In genomic region chr4:88162636-88163035, GRCh38 we compare ENCODE assay signal across 23 cellular contexts. TPM values are rescaled to one million over a fixed set of nuclear protein-coding genes. Genes with fewer than 3 reads are reported as not detected.
DNase-seq lines count a peak whose midpoint lies in the region; ATAC-seq and TF ChIP-seq lines count a peak whose summit lies in the region.
"Had no signal": no experiment of that assay in that cellular context is flagged by ENCODE, and none has a peak within 500 bp of the region (broad histone marks: within the 10 kb centered on the region; RNA-seq: fewer than 3 reads in every experiment).

No MANE protein-coding gene starts in this region.

- H3K4me3 ChIP-seq in liver (ENCODE audit: low read depth in 1 of 3, low read length in 3 of 3) (no peak overlapping the region), upper lobe of right lung (no peak overlapping the region)
- H3K4me3 ChIP-seq: colonic mucosa, heart right ventricle, left lung, prostate gland, smooth muscle cell, thoracic aorta had no signal

- peak; percentile 54 for ATAC-seq in upper lobe of right lung
- no peak for ATAC-seq in Right ventricle myocardium inferior
- ATAC-seq in GM21528 (IDR thresholded peaks at IDR 0.05; ENCODE audit: low FRiP score, unreplicated experiment), result no peak
- no peak for ATAC-seq in GM21360 (IDR thresholded peaks at IDR 0.05; ENCODE audit: unreplicated experiment)
- ATAC-seq: activated CD4-positive, CD25-positive, alpha-beta regulatory T cell treated with anti-CD3 and anti-CD28 coated beads, Interleukin-2, amount 50 U/mL, for 24 hours; activated CD8-positive, alpha-beta T cell treated with anti-CD3 and anti-CD28 coated beads for 36 hours; CD8-positive, alpha-beta T cell; heart right ventricle; left lung; stimulated activated naive B cell treated with anti-CD40 and anti-IgM and Interleukin-4, amounts not matched to agents 10 μg/mL and 1 μg/mL and 100 μg/mL, for 72 hours had no signal

- no peaks in the 10 kb centered on the region for H3K9me3 ChIP-seq in liver (ENCODE audit: control insufficient read depth in 4 of 4, low read length in 3 of 4)
- no peaks in the 10 kb centered on the region for H3K9me3 ChIP-seq in upper lobe of right lung
- H3K9me3 ChIP-seq: colonic mucosa, prostate gland, thoracic aorta had no signal

- intact Hi-C loops in upper lobe of right lung (cut with DNase I), result no loop called here
- intact Hi-C loops in Right ventricle myocardium inferior (cut with DNase I), result no loop called here

- no peak overlapping the region for H3K27ac ChIP-seq in liver (ENCODE audit: low read depth in 1 of 2, low read length in 2 of 2)
- no peak overlapping the region for H3K27ac ChIP-seq in upper lobe of right lung
- H3K27ac ChIP-seq: brain microvascular endothelial cell, colonic mucosa, heart right ventricle, left lung, prostate gland, thoracic aorta had no signal

- H3K27me3 ChIP-seq in liver (ENCODE audit: control insufficient read depth in 4 of 4, insufficient read depth in 4 of 4, low read length in 3 of 4), result no peaks in the 10 kb centered on the region
- no peaks in the 10 kb centered on the region for H3K27me3 ChIP-seq in upper lobe of right lung
- H3K27me3 ChIP-seq: brain microvascular endothelial cell had no signal

- no peak overlapping the region for H3K9ac ChIP-seq in liver (ENCODE audit: low read depth in 1 of 2, low read length in 2 of 2)

- TF ChIP-seq RAD21 in liver (IDR thresholded peaks at IDR 0.05), result peak in 1 of 2 donors; percentile 35

- H3K36me3 ChIP-seq in liver (ENCODE audit: control insufficient read depth in 4 of 4, insufficient read depth in 3 of 4, low read depth in 1 of 4, low read length in 3 of 4) (no peaks in the 10 kb centered on the region), upper lobe of right lung (no peaks in the 10 kb centered on the region)
- H3K36me3 ChIP-seq: brain microvascular endothelial cell, colonic mucosa, heart right ventricle, left lung, prostate gland, thoracic aorta had no signal

- DNase-seq in HuH-7.5 (ENCODE audit: low spot score), result peak; percentile 31
- peak; percentile 30 for DNase-seq in brain pericyte (ENCODE audit: low read depth, low spot score)
- no peak for DNase-seq in upper lobe of right lung
- no peak for DNase-seq in Right ventricle myocardium inferior (ENCODE audit: missing footprints)
- DNase-seq: activated CD8-positive, alpha-beta T cell treated with anti-CD3 and anti-CD28 coated beads for 36 hours; activated gamma-delta T cell; brain microvascular endothelial cell; CD8-positive, alpha-beta T cell; colonic mucosa; heart right ventricle; IMR-90; left lung; NCI-H2081 treated with DMSO at 0.1 percent for 48 hours; NCI-H510A; stimulated activated naive B cell treated with anti-CD40 and anti-IgM and Interleukin-4, amounts not matched to agents 10 μg/mL and 1 μg/mL and 100 μg/mL, for 72 hours; T-helper 9 cell had no signal

- H3K4me1 ChIP-seq in liver (ENCODE audit: control insufficient read depth in 4 of 4, insufficient read depth in 4 of 4, low read length in 3 of 4) (peaks cover 5 to 23% (median 14%) of the 10 kb centered on the region in 4 donors), upper lobe of right lung (peaks cover 6% of the 10 kb centered on the region)
- H3K4me1 ChIP-seq: colonic mucosa, prostate gland had no signal

- no peak for TF ChIP-seq CTCF in liver (IDR thresholded peaks at IDR 0.05; ENCODE audit: low read depth, low read length, missing input control)
- TF ChIP-seq CTCF in upper lobe of right lung (IDR thresholded peaks at IDR 0.05), result no peak

TF ChIP-seq in liver, 16 proteins besides CTCF, POLR2A, EP300 and RAD21:
- no peak for TF ChIP-seq HNF4G (IDR thresholded peaks at IDR 0.05)
- TF ChIP-seq SP1 (IDR thresholded peaks at IDR 0.05), result peak; percentile 47
- no peak for TF ChIP-seq ZBTB33 (IDR thresholded peaks at IDR 0.05)
- peak; percentile 38 to 57 for TF ChIP-seq RXRA (IDR thresholded peaks at IDR 0.05)
- no peak for TF ChIP-seq TAF1 (conservative IDR thresholded peaks at IDR 0.05)
- TF ChIP-seq EGR1 (IDR thresholded peaks at IDR 0.05; ENCODE audit: low read depth in 2 of 2), result no peak
- no peak for TF ChIP-seq FOXA2 (IDR thresholded peaks at IDR 0.05)
- TF ChIP-seq NR2F2 (IDR thresholded peaks at IDR 0.05), result peak; percentile 91
- TF ChIP-seq JUND (IDR thresholded peaks at IDR 0.05), result peak; percentile 81 to 83
- TF ChIP-seq REST (IDR thresholded peaks at IDR 0.05), result no peak
- TF ChIP-seq MAX (IDR thresholded peaks at IDR 0.05), result no peak
- peak; percentile 67 for TF ChIP-seq HNF4A (conservative IDR thresholded peaks at IDR 0.05)
- TF ChIP-seq ATF3 (IDR thresholded peaks at IDR 0.05), result no peak
- TF ChIP-seq GABPA (IDR thresholded peaks at IDR 0.05 in 1 of 2, conservative IDR thresholded peaks at IDR 0.05 in 1 of 2), result no peak
- TF ChIP-seq FOXA1 (IDR thresholded peaks at IDR 0.05), result no peak
- TF ChIP-seq YY1 (IDR thresholded peaks at IDR 0.05), result no peak
TF ChIP-seq in liver: peak in this region for 5.

RNA-seq across cellular contexts. Expression of gene ABCG2, which starts 4.2 kb away (rescaled TPM):
- total RNA-seq in liver, result 10 to 100 TPM in 1 of 2 donors, 1 to 10 TPM in 1; 9.6 to 23.6 TPM
- polyA plus RNA-seq in liver, result 1 to 10 TPM; 1.9 to 4.5 TPM
- 21.7 TPM for total RNA-seq in upper lobe of right lung
- total RNA-seq in Right ventricle myocardium inferior, result 1.0 TPM

Comparison
In these comparisons a context has a peak if more than half of its experiments do, and no peak if none do; other contexts are left out.
1. DNase-seq: peak in HuH-7.5 (single experiment) and brain pericyte (single experiment); none in upper lobe of right lung (single experiment) and Right ventricle myocardium inferior (single experiment).